ENCODE assay signal across 1 cellular context in the genomic region with DNA sequence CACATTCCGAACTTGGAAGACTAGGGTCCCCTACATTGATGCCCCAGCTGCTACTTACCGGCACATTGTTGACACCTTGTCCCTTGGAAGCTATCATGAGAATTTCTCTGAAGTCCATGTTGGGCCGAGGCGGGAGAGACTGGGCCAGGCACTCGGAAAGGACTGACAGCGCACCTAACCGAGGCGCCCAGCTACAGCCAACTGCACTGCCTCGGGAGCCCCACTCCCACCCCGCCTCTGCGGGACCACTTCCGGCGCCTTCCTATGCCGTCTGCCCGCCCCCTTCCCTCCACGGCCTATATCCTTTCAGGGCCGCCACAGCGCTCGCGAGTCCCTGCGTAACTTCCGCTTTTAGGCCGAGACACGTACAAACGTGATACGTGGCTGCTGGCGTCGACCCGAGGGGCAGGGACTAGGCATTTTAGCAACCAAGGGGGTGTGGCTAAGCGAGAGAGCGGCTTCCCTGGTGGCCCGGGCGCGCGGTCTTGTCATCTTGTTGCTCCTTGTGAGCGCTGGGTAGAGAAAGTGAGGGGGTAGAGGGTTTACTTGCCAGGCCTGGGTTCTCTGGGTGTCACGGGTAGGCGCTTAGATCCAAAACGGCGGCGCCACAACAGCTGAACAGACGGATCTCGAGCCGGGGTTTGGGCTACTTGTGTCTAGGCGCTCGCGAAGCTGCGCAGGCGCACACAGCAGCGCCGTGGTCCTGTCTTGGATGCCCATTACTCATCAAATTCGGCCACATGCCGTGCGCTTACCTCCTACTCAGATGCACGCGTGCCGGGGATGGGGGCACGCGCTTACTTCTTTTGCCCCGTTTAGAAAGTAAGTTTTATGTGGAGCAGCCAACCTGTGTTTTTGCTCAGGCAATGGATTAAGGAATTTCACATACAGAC.
A peak's percentile ranks its signal among the peaks of the same experiment; 100 is the strongest.
TF ChIP-seq lines count a peak whose summit lies in the region.

A gene with protein sequence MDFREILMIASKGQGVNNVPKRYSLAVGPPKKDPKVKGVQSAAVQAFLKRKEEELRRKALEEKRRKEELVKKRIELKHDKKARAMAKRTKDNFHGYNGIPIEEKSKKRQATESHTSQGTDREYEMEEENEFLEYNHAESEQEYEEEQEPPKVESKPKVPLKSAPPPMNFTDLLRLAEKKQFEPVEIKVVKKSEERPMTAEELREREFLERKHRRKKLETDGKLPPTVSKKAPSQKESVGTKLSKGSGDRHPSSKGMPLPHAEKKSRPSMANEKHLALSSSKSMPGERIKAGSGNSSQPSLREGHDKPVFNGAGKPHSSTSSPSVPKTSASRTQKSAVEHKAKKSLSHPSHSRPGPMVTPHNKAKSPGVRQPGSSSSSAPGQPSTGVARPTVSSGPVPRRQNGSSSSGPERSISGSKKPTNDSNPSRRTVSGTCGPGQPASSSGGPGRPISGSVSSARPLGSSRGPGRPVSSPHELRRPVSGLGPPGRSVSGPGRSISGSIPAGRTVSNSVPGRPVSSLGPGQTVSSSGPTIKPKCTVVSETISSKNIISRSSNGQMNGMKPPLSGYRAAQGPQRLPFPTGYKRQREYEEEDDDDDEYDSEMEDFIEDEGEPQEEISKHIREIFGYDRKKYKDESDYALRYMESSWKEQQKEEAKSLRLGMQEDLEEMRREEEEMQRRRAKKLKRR (minus strand): TSS at position 203 of the 893 bp plus-strand sequence. CDS start 85 bp downstream, at position 118.

TF ChIP-seq in HepG2, 621 proteins besides CTCF, POLR2A, EP300 and RAD21 (continued from another document and continues in another):
- TF ChIP-seq PRDM15 (CRISPR knock-in tag; IDR thresholded peaks at IDR 0.05) (no peak), PAWR (CRISPR knock-in tag; IDR thresholded peaks at IDR 0.05; ENCODE audit: borderline replicate concordance) (no peak), CBX1 (IDR thresholded peaks at IDR 0.05; ENCODE audit: low read depth) (peak; percentile 82), ARID3A (IDR thresholded peaks at IDR 0.05; ENCODE audit: low read depth, low read length) (0 out of 2 replicates have a peak, but pooled peaks have one; percentile 18), ZNF136 (CRISPR knock-in tag; IDR thresholded peaks at IDR 0.05; ENCODE audit: low read depth) (no peak), SCMH1 (CRISPR knock-in tag; IDR thresholded peaks at IDR 0.05; ENCODE audit: borderline replicate concordance) (no peak), NONO (IDR thresholded peaks at IDR 0.05) (no peak), NONO (CRISPR knock-in tag; conservative IDR thresholded peaks at IDR 0.05) (peak; percentile 91), ZNF747 (CRISPR knock-in tag; IDR thresholded peaks at IDR 0.05; ENCODE audit: borderline replicate concordance) (peak; percentile 92), ELF4 (CRISPR knock-in tag; IDR thresholded peaks at IDR 0.05; ENCODE audit: borderline replicate concordance) (peak; percentile 61; the same call in 1 of the 2 replicates), ZBTB3 (CRISPR knock-in tag; IDR thresholded peaks at IDR 0.05; ENCODE audit: borderline replicate concordance, low read depth) (peak; percentile 95; the same call in 1 of the 2 replicates), ZNF34 (CRISPR knock-in tag; IDR thresholded peaks at IDR 0.05; ENCODE audit: borderline replicate concordance) (no peak), CCDC6 (CRISPR knock-in tag; IDR thresholded peaks at IDR 0.05) (0 out of 2 replicates have a peak, but pooled peaks have one; percentile 36), POGK (CRISPR knock-in tag; conservative IDR thresholded peaks at IDR 0.05) (peak; percentile 73; the same call in 1 of the 2 replicates), RFXANK (CRISPR knock-in tag; IDR thresholded peaks at IDR 0.05) (no peak), ZNF720 (CRISPR knock-in tag; IDR thresholded peaks at IDR 0.05) (no peak), ZNF501 (CRISPR knock-in tag; IDR thresholded peaks at IDR 0.05) (peak; percentile 39; the same call in 1 of the 2 replicates), STAT6 (CRISPR knock-in tag; IDR thresholded peaks at IDR 0.05; ENCODE audit: borderline replicate concordance) (no peak), ZNF777 (CRISPR knock-in tag; IDR thresholded peaks at IDR 0.05) (no peak), ZNF746 (CRISPR knock-in tag; IDR thresholded peaks at IDR 0.05) (no peak), MIXL1 (CRISPR knock-in tag; IDR thresholded peaks at IDR 0.05) (0 out of 2 replicates have a peak, but pooled peaks have one; percentile 50), MTA1 (CRISPR knock-in tag; IDR thresholded peaks at IDR 0.05; ENCODE audit: borderline replicate concordance) (no peak), ZNF256 (CRISPR knock-in tag; conservative IDR thresholded peaks at IDR 0.05) (no peak), ELF3 (CRISPR knock-in tag; IDR thresholded peaks at IDR 0.05) (peak; percentile 63; the same call in 1 of the 2 replicates), SIX1 (CRISPR knock-in tag; IDR thresholded peaks at IDR 0.05; ENCODE audit: borderline replicate concordance) (no peak), KAT2B (IDR thresholded peaks at IDR 0.05; ENCODE audit: borderline replicate concordance, low read depth, low read length) (no peak), KDM3A (CRISPR knock-in tag; IDR thresholded peaks at IDR 0.05; ENCODE audit: low read depth) (no peak), SIN3A (IDR thresholded peaks at IDR 0.05; ENCODE audit: borderline replicate concordance, low read depth, low read length) (peak; percentile 71), NRL (CRISPR knock-in tag; IDR thresholded peaks at IDR 0.05; ENCODE audit: borderline replicate concordance) (no peak)
- TF ChIP-seq, protein P1, sequence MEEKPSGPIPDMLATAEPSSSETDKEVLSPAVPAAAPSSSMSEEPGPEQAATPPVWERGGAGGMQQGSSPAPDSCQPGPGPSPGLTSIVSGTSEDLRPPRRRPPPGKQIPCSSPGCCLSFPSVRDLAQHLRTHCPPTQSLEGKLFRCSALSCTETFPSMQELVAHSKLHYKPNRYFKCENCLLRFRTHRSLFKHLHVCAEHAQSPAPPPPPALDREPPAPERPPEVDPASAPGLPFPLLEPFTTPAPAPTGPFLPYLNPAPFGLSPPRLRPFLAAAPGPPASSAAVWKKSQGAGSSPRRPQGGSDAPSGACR (CRISPR knock-in tag; IDR thresholded peaks at IDR 0.05): peak; percentile 90; the same call in 1 of the 2 replicates
- TF ChIP-seq, protein P2, sequence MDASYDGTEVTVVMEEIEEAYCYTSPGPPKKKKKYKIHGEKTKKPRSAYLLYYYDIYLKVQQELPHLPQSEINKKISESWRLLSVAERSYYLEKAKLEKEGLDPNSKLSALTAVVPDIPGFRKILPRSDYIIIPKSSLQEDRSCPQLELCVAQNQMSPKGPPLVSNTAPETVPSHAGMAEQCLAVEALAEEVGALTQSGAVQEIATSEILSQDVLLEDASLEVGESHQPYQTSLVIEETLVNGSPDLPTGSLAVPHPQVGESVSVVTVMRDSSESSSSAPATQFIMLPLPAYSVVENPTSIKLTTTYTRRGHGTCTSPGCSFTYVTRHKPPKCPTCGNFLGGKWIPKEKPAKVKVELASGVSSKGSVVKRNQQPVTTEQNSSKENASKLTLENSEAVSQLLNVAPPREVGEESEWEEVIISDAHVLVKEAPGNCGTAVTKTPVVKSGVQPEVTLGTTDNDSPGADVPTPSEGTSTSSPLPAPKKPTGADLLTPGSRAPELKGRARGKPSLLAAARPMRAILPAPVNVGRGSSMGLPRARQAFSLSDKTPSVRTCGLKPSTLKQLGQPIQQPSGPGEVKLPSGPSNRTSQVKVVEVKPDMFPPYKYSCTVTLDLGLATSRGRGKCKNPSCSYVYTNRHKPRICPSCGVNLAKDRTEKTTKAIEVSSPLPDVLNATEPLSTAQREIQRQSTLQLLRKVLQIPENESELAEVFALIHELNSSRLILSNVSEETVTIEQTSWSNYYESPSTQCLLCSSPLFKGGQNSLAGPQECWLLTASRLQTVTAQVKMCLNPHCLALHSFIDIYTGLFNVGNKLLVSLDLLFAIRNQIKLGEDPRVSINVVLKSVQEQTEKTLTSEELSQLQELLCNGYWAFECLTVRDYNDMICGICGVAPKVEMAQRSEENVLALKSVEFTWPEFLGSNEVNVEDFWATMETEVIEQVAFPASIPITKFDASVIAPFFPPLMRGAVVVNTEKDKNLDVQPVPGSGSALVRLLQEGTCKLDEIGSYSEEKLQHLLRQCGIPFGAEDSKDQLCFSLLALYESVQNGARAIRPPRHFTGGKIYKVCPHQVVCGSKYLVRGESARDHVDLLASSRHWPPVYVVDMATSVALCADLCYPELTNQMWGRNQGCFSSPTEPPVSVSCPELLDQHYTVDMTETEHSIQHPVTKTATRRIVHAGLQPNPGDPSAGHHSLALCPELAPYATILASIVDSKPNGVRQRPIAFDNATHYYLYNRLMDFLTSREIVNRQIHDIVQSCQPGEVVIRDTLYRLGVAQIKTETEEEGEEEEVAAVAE (CRISPR knock-in tag; IDR thresholded peaks at IDR 0.05; ENCODE audit: borderline replicate concordance): no peak; the same call in 1 of the 2 replicates
- TF ChIP-seq, protein P3, sequence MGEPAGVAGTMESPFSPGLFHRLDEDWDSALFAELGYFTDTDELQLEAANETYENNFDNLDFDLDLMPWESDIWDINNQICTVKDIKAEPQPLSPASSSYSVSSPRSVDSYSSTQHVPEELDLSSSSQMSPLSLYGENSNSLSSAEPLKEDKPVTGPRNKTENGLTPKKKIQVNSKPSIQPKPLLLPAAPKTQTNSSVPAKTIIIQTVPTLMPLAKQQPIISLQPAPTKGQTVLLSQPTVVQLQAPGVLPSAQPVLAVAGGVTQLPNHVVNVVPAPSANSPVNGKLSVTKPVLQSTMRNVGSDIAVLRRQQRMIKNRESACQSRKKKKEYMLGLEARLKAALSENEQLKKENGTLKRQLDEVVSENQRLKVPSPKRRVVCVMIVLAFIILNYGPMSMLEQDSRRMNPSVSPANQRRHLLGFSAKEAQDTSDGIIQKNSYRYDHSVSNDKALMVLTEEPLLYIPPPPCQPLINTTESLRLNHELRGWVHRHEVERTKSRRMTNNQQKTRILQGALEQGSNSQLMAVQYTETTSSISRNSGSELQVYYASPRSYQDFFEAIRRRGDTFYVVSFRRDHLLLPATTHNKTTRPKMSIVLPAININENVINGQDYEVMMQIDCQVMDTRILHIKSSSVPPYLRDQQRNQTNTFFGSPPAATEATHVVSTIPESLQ (CRISPR knock-in tag; conservative IDR thresholded peaks at IDR 0.05): no peak
